14 cellular contexts compared by ENCODE assay signal in genomic region chr6:56758120-56758519, GRCh38.
DNase-seq lines count a peak whose midpoint lies in the region; ATAC-seq, FAIRE-seq and TF ChIP-seq lines count a peak whose summit lies in the region.
"Had no signal": no experiment of that assay in that cellular context is flagged by ENCODE, and none has a peak within 500 bp of the region (broad histone marks: within the 10 kb centered on the region; RNA-seq: fewer than 3 reads in every experiment).

No MANE protein-coding gene starts in this region.

- peaks cover 3% of the 10 kb centered on the region for H3K27me3 Mint-ChIP-seq in GM23338 (ENCODE audit: insufficient read depth, low read depth, poor library complexity)
- H3K27me3 Mint-ChIP-seq: natural killer cell treated with Interleukin-12 subunit alpha and Interleukin-12 subunit beta and Interleukin-15 and Interleukin-18, amount 100 ng/mL, for 72 hours had no signal

- no peaks in the 10 kb centered on the region for H3K36me3 ChIP-seq in GM23338 (ENCODE audit: insufficient read depth)
- H3K36me3 ChIP-seq: right atrium auricular region had no signal

- no peak for TF ChIP-seq POLR2A in A549 (IDR thresholded peaks at IDR 0.05; ENCODE audit: low read length)

- H3K36me3 Mint-ChIP-seq in GM23338 (ENCODE audit: low read depth) = no peaks in the 10 kb centered on the region
- H3K36me3 Mint-ChIP-seq: natural killer cell treated with Interleukin-12 subunit alpha and Interleukin-12 subunit beta and Interleukin-15 and Interleukin-18, amount 100 ng/mL, for 72 hours had no signal

- H3K9me2 ChIP-seq in GM23338 (ENCODE audit: insufficient read depth) = no peaks in the 10 kb centered on the region

- no peak overlapping the region for H3K4me3 ChIP-seq in A549
- H3K4me3 ChIP-seq in GM23338 = no peak overlapping the region
- H3K4me3 ChIP-seq: K562, right atrium auricular region had no signal

- peaks cover 56% of the 10 kb centered on the region for H3K4me1 Mint-ChIP-seq in GM23338

- H3K4me2 ChIP-seq in A549 (peak overlapping the region; percentile 37; the same call in 2 of the 3 replicates), GM23338 (no peak overlapping the region)

- no peak for TF ChIP-seq CTCF in A549 (IDR thresholded peaks at IDR 0.05)
- no peak for TF ChIP-seq CTCF in GM23338 (conservative IDR thresholded peaks at IDR 0.05; ENCODE audit: low read depth in 2 of 2)

- ATAC-seq in A549 = peak in 1 of 2 experiments; percentile 25; a peak in 2 of 6 replicates
- ATAC-seq in GM23338 = no peak
- no peak for ATAC-seq in HG02938 (IDR thresholded peaks at IDR 0.05; ENCODE audit: unreplicated experiment)
- ATAC-seq: natural killer cell treated with Interleukin-12 subunit alpha and Interleukin-12 subunit beta and Interleukin-15 and Interleukin-18, amount 100 ng/mL, for 72 hours had no signal

- H4K20me1 ChIP-seq in GM23338 (replicated peaks; ENCODE audit: insufficient read depth) = no peaks in the 10 kb centered on the region

- H3K27ac ChIP-seq in A549 (peak overlapping the region in 1 of 2 experiments; percentile 39; a peak in 2 of 6 replicates), GM23338 (ENCODE audit: low read depth) (no peak overlapping the region; the same call in 1 of the 2 replicates), angular gyrus (ENCODE audit: low read depth, low read length) (peak overlapping the region; percentile 62)
- H3K27ac ChIP-seq: right atrium auricular region had no signal

- H3K27ac Mint-ChIP-seq in GM23338 = peak overlapping the region; percentile 67
- H3K27ac Mint-ChIP-seq: natural killer cell treated with Interleukin-12 subunit alpha and Interleukin-12 subunit beta and Interleukin-15 and Interleukin-18, amount 100 ng/mL, for 72 hours had no signal

- no peak overlapping the region for H3K4me3 Mint-ChIP-seq in GM23338
- H3K4me3 Mint-ChIP-seq: H9; natural killer cell treated with Interleukin-12 subunit alpha and Interleukin-12 subunit beta and Interleukin-15 and Interleukin-18, amount 100 ng/mL, for 72 hours had no signal

- TF ChIP-seq RAD21 in A549 (conservative IDR thresholded peaks at IDR 0.05 in 1 of 2, IDR thresholded peaks at IDR 0.05 in 1 of 2) = no peak

- POLR2A ChIA-PET in A549 (lab: Yijun Ruan, JAX) = no interaction called here

- H3K9me3 Mint-ChIP-seq in GM23338 = no peaks in the 10 kb centered on the region
- H3K9me3 Mint-ChIP-seq: H9; natural killer cell treated with Interleukin-12 subunit alpha and Interleukin-12 subunit beta and Interleukin-15 and Interleukin-18, amount 100 ng/mL, for 72 hours had no signal

- CTCF ChIA-PET in A549 (lab: Yijun Ruan, JAX) = interaction anchor here (0.7 to 3.3 kb wide), 21 partner anchors 11 to 146 kb away, joined by 3 to 19 read pairs (median 3); no protein-coding TSS in a partner anchor

- DNase-seq in A549 (ENCODE audit: low read depth in 1 of 2, low spot score in 1 of 2) (no peak), GM23338 (ENCODE audit: low spot score) (no peak), medulla oblongata (ENCODE audit: extremely low spot score) (peak; percentile 59), amniotic stem cell (lab: John Stamatoyannopoulos, UW) (no peak), DMS114 treated with DMSO at 0.1 percent for 48 hours (lab: John Stamatoyannopoulos, UW; ENCODE audit: unreplicated experiment) (no peak), NCI-H524 treated with DMSO at 0.1 percent for 48 hours (lab: John Stamatoyannopoulos, UW) (no peak)
- DNase-seq: activated gamma-delta T cell treated with Interleukin-2 at 50 U/mL for 16 hours, H9, NCI-H1417 treated with DMSO at 0.1 percent for 48 hours had no signal

- no peaks in the 10 kb centered on the region for H3F3A ChIP-seq in GM23338 (replicated peaks; ENCODE audit: low read depth)

- FAIRE-seq in A549 (lab: Jason Lieb, UNC) = no peak
- FAIRE-seq: K562 had no signal

- no peak for TF ChIP-seq EP300 in A549 (IDR thresholded peaks at IDR 0.05)

- H2AFZ ChIP-seq in GM23338 = no peak overlapping the region

- no peaks in the 10 kb centered on the region for H3K9me3 ChIP-seq in A549
- H3K9me3 ChIP-seq: right atrium auricular region had no signal

- H3K4me1 ChIP-seq in A549 (peaks cover 45% of the 10 kb centered on the region), GM23338 (ENCODE audit: insufficient read depth) (peaks cover 76% of the 10 kb centered on the region)

- peaks cover 97% of the 10 kb centered on the region for H3K79me2 ChIP-seq in GM23338 (replicated peaks; ENCODE audit: insufficient read depth)

- no peaks in the 10 kb centered on the region for H3K27me3 ChIP-seq in GM23338 (ENCODE audit: insufficient read depth)
- H3K27me3 ChIP-seq: right atrium auricular region had no signal

TF ChIP-seq in A549, 52 proteins besides CTCF, POLR2A, EP300 and RAD21:
- TF ChIP-seq KDM1A (IDR thresholded peaks at IDR 0.05; ENCODE audit: low read depth) = no peak
- no peak for TF ChIP-seq HDAC2 (IDR thresholded peaks at IDR 0.05)
- no peak for TF ChIP-seq KDM5A (IDR thresholded peaks at IDR 0.05)
- no peak for TF ChIP-seq HOXA7 (CRISPR knock-in tag; IDR thresholded peaks at IDR 0.05)
- TF ChIP-seq ESRRA (IDR thresholded peaks at IDR 0.05; ENCODE audit: borderline replicate concordance, low read length) = no peak
- no peak for TF ChIP-seq NFE2L2 (conservative IDR thresholded peaks at IDR 0.05; ENCODE audit: low read length)
- no peak for TF ChIP-seq RNF2 (IDR thresholded peaks at IDR 0.05; ENCODE audit: borderline replicate concordance, low read depth)
- TF ChIP-seq ATOH8 (CRISPR knock-in tag; IDR thresholded peaks at IDR 0.05; ENCODE audit: low read depth) = no peak
- TF ChIP-seq HMGXB4 (CRISPR knock-in tag; IDR thresholded peaks at IDR 0.05; ENCODE audit: borderline replicate concordance) = no peak
- TF ChIP-seq EHF (CRISPR knock-in tag; IDR thresholded peaks at IDR 0.05) = no peak
- no peak for TF ChIP-seq FOSL2 (IDR thresholded peaks at IDR 0.05)
- TF ChIP-seq FOSL2 (CRISPR knock-in tag; IDR thresholded peaks at IDR 0.05) = no peak

TF ChIP-seq in GM23338, 12 proteins besides CTCF, POLR2A, EP300 and RAD21 (continues in another document):
- TF ChIP-seq ZNF462 (CRISPR knock-in tag; IDR thresholded peaks at IDR 0.05) = no peak
- TF ChIP-seq EZH2 (IDR thresholded peaks at IDR 0.05; ENCODE audit: low read depth, unreplicated experiment) = no peak
